In the genomic region with DNA sequence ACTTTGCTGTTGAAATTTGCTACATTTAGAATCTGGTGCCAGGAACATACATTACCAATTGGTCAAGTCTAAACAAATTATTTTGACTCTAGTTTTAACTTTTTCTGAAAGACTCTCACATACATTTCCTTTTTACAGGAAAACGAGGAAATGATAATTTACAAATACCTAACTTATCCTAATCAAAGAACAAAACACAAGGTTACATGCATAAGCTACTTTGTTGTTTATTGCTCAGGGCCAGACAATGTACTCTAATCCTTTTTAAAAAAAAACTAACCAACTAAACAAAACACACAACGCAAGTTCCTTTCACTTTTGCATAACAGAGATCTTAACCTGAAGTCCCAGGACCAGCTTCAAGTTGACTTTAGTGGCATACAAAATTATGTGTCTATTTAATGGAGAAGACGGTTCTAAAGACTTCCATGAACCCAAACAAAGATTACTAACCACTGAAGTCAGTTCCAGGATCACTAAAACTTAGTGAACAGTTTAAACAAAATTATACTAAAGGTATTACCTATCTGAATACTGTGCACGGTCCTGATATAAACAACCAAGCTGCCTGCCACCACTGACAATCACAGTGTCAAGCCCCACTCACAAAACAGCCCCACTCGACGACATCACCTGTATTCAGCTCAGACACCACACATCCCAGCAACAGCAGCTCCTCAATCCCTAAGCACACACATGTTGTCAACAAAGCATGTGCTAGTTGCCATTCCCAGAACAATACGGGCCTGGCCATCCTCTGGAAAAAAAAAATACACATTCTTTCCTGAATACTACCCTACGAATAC, we compare ENCODE assay signal across 8 cellular contexts. TPM values are rescaled to one million over a fixed set of nuclear protein-coding genes. Genes with fewer than 3 reads are reported as not detected.
DNase-seq lines count a peak whose midpoint lies in the region; ATAC-seq and TF ChIP-seq lines count a peak whose summit lies in the region.

No MANE protein-coding gene starts in this region.

- ATAC-seq in Right ventricle myocardium superior (ENCODE audit: poor library complexity) (no peak), GM21447 (IDR thresholded peaks at IDR 0.05; ENCODE audit: unreplicated experiment) (no peak), GM21515 (IDR thresholded peaks at IDR 0.05; ENCODE audit: unreplicated experiment) (no peak)

- H3K4me3 ChIP-seq in cardiac muscle cell (peak overlapping the region; percentile 81), thyroid gland (replicated peaks in 1 of 3) (peak overlapping the region in 2 of 3 donors; percentile 57 to 94)

- peak overlapping the region; percentile 93 for H3K27ac Mint-ChIP-seq in activated naive CD8-positive, alpha-beta T cell

- no peaks in the 10 kb centered on the region for H3K36me3 Mint-ChIP-seq in activated naive CD8-positive, alpha-beta T cell

- H3K4me1 ChIP-seq in cardiac muscle cell (ENCODE audit: low read depth), result peaks cover 19% of the 10 kb centered on the region
- H3K4me1 ChIP-seq in thyroid gland, result peaks cover 25 to 38% of the 10 kb centered on the region in 2 donors

- 16 to 17% methylated on average over 8 of the region's 8 CpGs for WGBS in thyroid gland, 2 donors

- no peak for DNase-seq in cardiac muscle cell (ENCODE audit: low read depth in 1 of 2, low spot score in 1 of 2)
- DNase-seq in Right ventricle myocardium superior, result no peak
- DNase-seq in left kidney (ENCODE audit: low read depth, low spot score), result peak; percentile 8
- DNase-seq in thyroid gland, result no peak
- DNase-seq in CD1c-positive myeloid dendritic cell (ENCODE audit: extremely low spot score), result no peak

- no peaks in the 10 kb centered on the region for H3K27me3 Mint-ChIP-seq in activated naive CD8-positive, alpha-beta T cell

- no peak for TF ChIP-seq CTCF in cardiac muscle cell (IDR thresholded peaks at IDR 0.05; ENCODE audit: low read depth, low read length)
- no peak for TF ChIP-seq CTCF in thyroid gland (IDR thresholded peaks at IDR 0.05)

- H3K36me3 ChIP-seq in cardiac muscle cell (no peaks in the 10 kb centered on the region), thyroid gland (no peaks in the 10 kb centered on the region)

- H3K9me3 Mint-ChIP-seq in activated naive CD8-positive, alpha-beta T cell (ENCODE audit: low read depth), result no peaks in the 10 kb centered on the region

- no peak for TF ChIP-seq POLR2A in thyroid gland (IDR thresholded peaks at IDR 0.05)

- H3K27me3 ChIP-seq in cardiac muscle cell (no peaks in the 10 kb centered on the region), thyroid gland (no peaks in the 10 kb centered on the region)

- H3K27ac ChIP-seq in cardiac muscle cell (peak overlapping the region; percentile 97), thyroid gland (peak overlapping the region in 2 of 3 donors; percentile 33 to 77)

- H3K4me3 Mint-ChIP-seq in activated naive CD8-positive, alpha-beta T cell, result peak overlapping the region; percentile 93

- peaks cover 50% of the 10 kb centered on the region for H3K4me1 Mint-ChIP-seq in activated naive CD8-positive, alpha-beta T cell (ENCODE audit: low read depth)

- intact Hi-C loops in Right ventricle myocardium superior (cut with DNase I) (no loop called here), thyroid gland (cut with DNase I) (no loop called here)

- H3K9me3 ChIP-seq in cardiac muscle cell (ENCODE audit: low read depth) (no peaks in the 10 kb centered on the region), thyroid gland (no peaks in the 10 kb centered on the region)

RNA-seq across cellular contexts. Expression of gene ZNF652, which starts 1.9 kb away (rescaled TPM):
- 30.0 and 48.5 TPM in 2 replicates for total RNA-seq in cardiac muscle cell
- 27.4 and 42.6 TPM in 2 replicates for polyA plus RNA-seq in cardiac muscle cell
- total RNA-seq in Right ventricle myocardium superior, result 18.6 TPM
- total RNA-seq in thyroid gland, result 10 to 100 TPM; 60.0 to 64.9 (median 62.1) TPM

RNA-seq across cellular contexts. Expression of gene PHB1, which starts 54.5 kb away (rescaled TPM):
- 134 and 215 TPM in 2 replicates for total RNA-seq in cardiac muscle cell
- polyA plus RNA-seq in cardiac muscle cell, result 252 and 337 TPM in 2 replicates
- total RNA-seq in Right ventricle myocardium superior, result 236 TPM
- 100 to 1,000 TPM in 2 of 4 donors, 10 to 100 TPM in 2; 77.5 to 129 (median 103) TPM for total RNA-seq in thyroid gland
